ENCODE assay signal across 10 cellular contexts in the genomic region with DNA sequence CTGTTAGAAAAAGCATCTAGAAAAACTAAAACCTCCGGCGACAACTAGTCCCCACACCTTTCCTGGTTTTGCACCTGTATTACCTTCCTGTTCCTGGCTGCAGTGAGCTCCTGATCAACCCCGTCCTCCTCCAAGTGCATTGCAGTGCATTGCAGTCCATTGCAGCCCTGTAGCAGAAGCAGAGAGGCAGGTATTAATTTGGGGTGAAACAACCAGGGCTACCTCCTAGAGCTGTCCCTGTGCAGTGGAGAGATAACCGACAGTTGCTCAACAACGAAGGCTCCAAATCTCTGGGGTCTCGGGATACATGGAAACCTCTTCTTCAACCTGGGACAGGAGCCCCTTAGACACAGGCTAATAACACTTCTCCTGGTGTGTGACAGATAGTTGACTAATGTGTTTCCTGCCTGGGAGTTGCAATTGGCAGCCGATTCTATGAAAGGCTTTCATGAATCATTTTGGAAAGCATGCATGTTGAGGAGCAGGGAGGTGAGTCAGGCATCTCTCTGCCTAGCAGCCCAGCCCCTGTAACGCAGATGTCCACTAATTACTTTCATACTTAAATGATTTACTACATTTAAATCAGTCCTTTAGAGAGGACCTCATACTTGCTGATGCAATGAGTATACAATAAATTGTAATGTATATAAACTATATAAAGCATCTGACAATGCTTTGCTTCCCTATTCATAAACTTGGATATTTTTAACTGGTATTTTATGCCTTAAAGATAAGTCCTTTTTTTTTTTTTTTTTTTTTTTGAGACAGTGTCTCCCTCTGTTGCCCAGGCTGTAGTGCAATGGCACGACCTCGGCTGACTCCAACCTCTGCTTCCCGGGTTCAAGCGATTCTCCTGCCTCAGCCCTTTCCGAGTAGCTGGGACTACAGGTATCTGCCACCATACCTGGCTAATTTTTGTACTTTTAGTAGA. TPM values are rescaled to one million over a fixed set of nuclear protein-coding genes. Genes with fewer than 3 reads are reported as not detected.
DNase-seq lines count a peak whose midpoint lies in the region; ATAC-seq and TF ChIP-seq lines count a peak whose summit lies in the region.
"Had no signal": no experiment of that assay in that cellular context is flagged by ENCODE, and none has a peak within 500 bp of the region (broad histone marks: within the 10 kb centered on the region; RNA-seq: fewer than 3 reads in every experiment).

No MANE protein-coding gene starts in this region.

- H3K4me1 Mint-ChIP-seq in HFFc6 (ENCODE audit: low read depth), result peaks cover 42% of the 10 kb centered on the region
- H3K4me1 Mint-ChIP-seq: activated naive CD4-positive, alpha-beta T cell treated with anti-CD3 and anti-CD28 coated beads, Interleukin-2, amount 50 U/mL, for 24 hours had no signal

- no peak for ATAC-seq in GM21717 (IDR thresholded peaks at IDR 0.05; ENCODE audit: unreplicated experiment)

- H3K9me3 Mint-ChIP-seq in HFFc6, result no peaks in the 10 kb centered on the region
- H3K9me3 Mint-ChIP-seq: activated naive CD4-positive, alpha-beta T cell treated with anti-CD3 and anti-CD28 coated beads, Interleukin-2, amount 50 U/mL, for 24 hours had no signal

- H3K9me3 ChIP-seq in AG04450 (ENCODE audit: control insufficient read depth, insufficient read depth, low read length), result no peaks in the 10 kb centered on the region

- H3K27me3 Mint-ChIP-seq in HFFc6 (ENCODE audit: insufficient read depth), result no peaks in the 10 kb centered on the region; the same call in 1 of the 2 replicates

- POLR2A ChIA-PET in AG04450 (lab: Yijun Ruan, JAX), result no interaction called here

- H3K4me3 Mint-ChIP-seq in HFFc6, result peak overlapping the region; percentile 77
- H3K4me3 Mint-ChIP-seq: activated naive CD4-positive, alpha-beta T cell treated with anti-CD3 and anti-CD28 coated beads, Interleukin-2, amount 50 U/mL, for 24 hours had no signal

- CTCF ChIA-PET in AG04450 (lab: Charles Lee), result interaction anchor here (1.0 kb wide), 1 partner anchor 701 kb away, joined by 3 read pairs; no protein-coding TSS in a partner anchor

- no peak for TF ChIP-seq CTCF in AG04450 (IDR thresholded peaks at IDR 0.05; ENCODE audit: low read depth, low read length)
- TF ChIP-seq CTCF in HFFc6 (IDR thresholded peaks at IDR 0.05), result 0 out of 2 replicates have a peak, but pooled peaks have one; percentile 13

- H3K27ac Mint-ChIP-seq in HFFc6, result peak overlapping the region; percentile 89
- H3K27ac Mint-ChIP-seq: activated naive CD4-positive, alpha-beta T cell treated with anti-CD3 and anti-CD28 coated beads, Interleukin-2, amount 50 U/mL, for 24 hours had no signal

- H3K27me3 ChIP-seq in AG04450 (ENCODE audit: control insufficient read depth, insufficient read depth, low read length), result peaks cover 5% of the 10 kb centered on the region

- H3K27ac ChIP-seq in AG04450 (ENCODE audit: low read depth, low read length), result peak overlapping the region; percentile 22

- DNase-seq in AG04450 (ENCODE audit: low read depth, low spot score) (peak; percentile 63), HFFc6 (peak; percentile 94), SW480 (ENCODE audit: low spot score) (peak; percentile 97), hepatic stellate cell (ENCODE audit: low spot score) (peak; percentile 86), NCI-H1048 (lab: John Stamatoyannopoulos, UW) (no peak), NCI-H2196 treated with DMSO at 0.1 percent for 48 hours (lab: John Stamatoyannopoulos, UW; ENCODE audit: unreplicated experiment) (no peak), NCI-H1092 (lab: John Stamatoyannopoulos, UW) (no peak)
- DNase-seq: DMS79 treated with DMSO at 0.1 percent for 48 hours had no signal

- H3K4me3 ChIP-seq in AG04450 (ENCODE audit: low read depth, low read length), result no peak overlapping the region

- H3K36me3 Mint-ChIP-seq in HFFc6 (ENCODE audit: low read depth), result no peaks in the 10 kb centered on the region
- H3K36me3 Mint-ChIP-seq: activated naive CD4-positive, alpha-beta T cell treated with anti-CD3 and anti-CD28 coated beads, Interleukin-2, amount 50 U/mL, for 24 hours had no signal

RNA-seq across cellular contexts. Expression of gene PRR15, which starts 59.0 kb away (rescaled TPM):
- not detected in 2 replicates for polyA plus RNA-seq in AG04450 (2011; rRNA removed)
- polyA minus RNA-seq in AG04450 (2011; rRNA and poly(A)+ RNA removed), result not detected in 2 replicates
- total RNA-seq in HFFc6 (2021; fragmentation: NEBNext Ultra II Directional; extraction: Animal tissue kit (Norgen Biotek cat#: 25700)), result under 1 TPM in 3 of 6 experiments, not detected in 3; 0.10 to 0.64 (median 0.31) TPM

Comparison
In these comparisons a context has a peak if more than half of its experiments do, and no peak if none do; other contexts are left out.
1. DNase-seq: peak in AG04450 (single experiment), HFFc6 (single experiment), SW480 (single experiment) and hepatic stellate cell (single experiment); none in NCI-H1048 (single experiment), NCI-H2196 treated with DMSO at 0.1 percent for 48 hours (single experiment) and NCI-H1092 (single experiment).